In genomic region chr7:92645531-92646061, GRCh38 we compare ENCODE assay signal across 8 cellular contexts. TPM values are rescaled to one million over a fixed set of nuclear protein-coding genes. Genes with fewer than 3 reads are reported as not detected.
DNase-seq lines count a peak whose midpoint lies in the region; ATAC-seq and TF ChIP-seq lines count a peak whose summit lies in the region.

No MANE protein-coding gene starts in this region.

- H3K4me3 ChIP-seq in cardiac muscle cell (no peak overlapping the region), thyroid gland (replicated peaks in 1 of 3) (no peak overlapping the region)

- H3K27ac ChIP-seq in cardiac muscle cell (peak overlapping the region; percentile 75), thyroid gland (peak overlapping the region in 1 of 3 donors; percentile 10)

- peaks cover 78% of the 10 kb centered on the region for H3K4me1 Mint-ChIP-seq in activated CD4-positive, alpha-beta T cell treated with anti-CD3 and anti-CD28 coated beads, Interleukin-2, amount 10 ng/mL, durations not matched to agents 7 days and 5 days
- peaks cover 88% of the 10 kb centered on the region for H3K4me1 Mint-ChIP-seq in T-helper 1 cell treated with Interleukin-12 subunit alpha and Interleukin-12 subunit beta and Interleukin-4 antibody, amounts not matched to agents 30 μg/mL and 1 μg/mL, for 36 hours (ENCODE audit: low read depth)
- peaks cover 96% of the 10 kb centered on the region for H3K4me1 Mint-ChIP-seq in stimulated activated naive CD8-positive, alpha-beta T cell treated with anti-CD3 and anti-CD28 coated beads, Interleukin-15, amount 100 ng/mL, for 72 hours

- no peak overlapping the region for H3K4me3 Mint-ChIP-seq in activated CD4-positive, alpha-beta T cell treated with anti-CD3 and anti-CD28 coated beads, Interleukin-2, amount 10 ng/mL, durations not matched to agents 7 days and 5 days
- H3K4me3 Mint-ChIP-seq in T-helper 1 cell treated with Interleukin-12 subunit alpha and Interleukin-12 subunit beta and Interleukin-4 antibody, amounts not matched to agents 30 μg/mL and 1 μg/mL, for 36 hours = peak overlapping the region; percentile 36
- peak overlapping the region; percentile 5 to 66 for H3K4me3 Mint-ChIP-seq in stimulated activated naive CD8-positive, alpha-beta T cell treated with anti-CD3 and anti-CD28 coated beads, Interleukin-15, amount 100 ng/mL, for 72 hours

- peaks cover 48% of the 10 kb centered on the region for H3K36me3 Mint-ChIP-seq in activated CD4-positive, alpha-beta T cell treated with anti-CD3 and anti-CD28 coated beads, Interleukin-2, amount 10 ng/mL, durations not matched to agents 7 days and 5 days (ENCODE audit: low read depth)
- peaks cover 34% of the 10 kb centered on the region for H3K36me3 Mint-ChIP-seq in T-helper 1 cell treated with Interleukin-12 subunit alpha and Interleukin-12 subunit beta and Interleukin-4 antibody, amounts not matched to agents 30 μg/mL and 1 μg/mL, for 36 hours (ENCODE audit: low read depth)

- H3K4me1 ChIP-seq in cardiac muscle cell (ENCODE audit: low read depth) (peaks cover 22% of the 10 kb centered on the region), thyroid gland (peaks cover 0 to 7% of the 10 kb centered on the region in 2 donors)

- peak; percentile 50 for ATAC-seq in stimulated activated naive CD8-positive, alpha-beta T cell treated with anti-CD3 and anti-CD28 coated beads, Interleukin-15, amount 100 ng/mL, for 72 hours

- no peaks in the 10 kb centered on the region for H3K27me3 Mint-ChIP-seq in activated CD4-positive, alpha-beta T cell treated with anti-CD3 and anti-CD28 coated beads, Interleukin-2, amount 10 ng/mL, durations not matched to agents 7 days and 5 days
- H3K27me3 Mint-ChIP-seq in T-helper 1 cell treated with Interleukin-12 subunit alpha and Interleukin-12 subunit beta and Interleukin-4 antibody, amounts not matched to agents 30 μg/mL and 1 μg/mL, for 36 hours (ENCODE audit: low read depth) = no peaks in the 10 kb centered on the region
- H3K27me3 Mint-ChIP-seq in stimulated activated naive CD8-positive, alpha-beta T cell treated with anti-CD3 and anti-CD28 coated beads, Interleukin-15, amount 100 ng/mL, for 72 hours = no peaks in the 10 kb centered on the region

- TF ChIP-seq CTCF in cardiac muscle cell (IDR thresholded peaks at IDR 0.05; ENCODE audit: low read depth, low read length) (no peak), thyroid gland (IDR thresholded peaks at IDR 0.05) (no peak)

- no peak for TF ChIP-seq POLR2A in thyroid gland (IDR thresholded peaks at IDR 0.05)

- no peak for DNase-seq in activated CD4-positive, alpha-beta T cell treated with anti-CD3 and anti-CD28 coated beads, Interleukin-2, amount 10 ng/mL, durations not matched to agents 7 days and 5 days
- DNase-seq in activated CD4-positive, alpha-beta T cell treated with anti-CD3 and anti-CD28 coated beads for 1 hour = no peak
- DNase-seq in cardiac muscle cell (ENCODE audit: low read depth in 1 of 2, low spot score in 1 of 2) (peak in 1 of 2 donors; percentile 52), thyroid gland (no peak), NCI-H1105 (lab: John Stamatoyannopoulos, UW) (no peak)
- DNase-seq in stimulated activated naive CD8-positive, alpha-beta T cell treated with anti-CD3 and anti-CD28 coated beads, Interleukin-15, amount 100 ng/mL, for 72 hours = peak in 1 of 2 donors; percentile 39
- no peak for DNase-seq in activated CD8-positive, alpha-beta memory T cell treated with anti-CD3 and anti-CD28 coated beads, Interleukin-2, amount 50 U/mL, for 4 hours

- WGBS in thyroid gland, 2 donors = 69 to 74% methylated on average over 8 of the region's 8 CpGs

- CTCF ChIA-PET in activated CD4-positive, alpha-beta T cell treated with anti-CD3 and anti-CD28 coated beads, Interleukin-2, amount 10 ng/mL, durations not matched to agents 7 days and 5 days (lab: Charles Lee) = interaction anchor here (0.7 to 2.0 kb wide), 6 partner anchors 12 to 178 kb away, joined by 3 to 7 read pairs (median 4); no protein-coding TSS in a partner anchor

- no peaks in the 10 kb centered on the region for H3K9me3 ChIP-seq in cardiac muscle cell (ENCODE audit: low read depth)
- no peaks in the 10 kb centered on the region for H3K9me3 ChIP-seq in thyroid gland

- H3K27me3 ChIP-seq in cardiac muscle cell (no peaks in the 10 kb centered on the region), thyroid gland (no peaks in the 10 kb centered on the region)

- H3K27ac Mint-ChIP-seq in activated CD4-positive, alpha-beta T cell treated with anti-CD3 and anti-CD28 coated beads, Interleukin-2, amount 10 ng/mL, durations not matched to agents 7 days and 5 days = peak overlapping the region; percentile 38
- peak overlapping the region; percentile 95 for H3K27ac Mint-ChIP-seq in T-helper 1 cell treated with Interleukin-12 subunit alpha and Interleukin-12 subunit beta and Interleukin-4 antibody, amounts not matched to agents 30 μg/mL and 1 μg/mL, for 36 hours
- peak overlapping the region; percentile 90 to 98 for H3K27ac Mint-ChIP-seq in stimulated activated naive CD8-positive, alpha-beta T cell treated with anti-CD3 and anti-CD28 coated beads, Interleukin-15, amount 100 ng/mL, for 72 hours

- no peaks in the 10 kb centered on the region for H3K9me3 Mint-ChIP-seq in activated CD4-positive, alpha-beta T cell treated with anti-CD3 and anti-CD28 coated beads, Interleukin-2, amount 10 ng/mL, durations not matched to agents 7 days and 5 days
- H3K9me3 Mint-ChIP-seq in T-helper 1 cell treated with Interleukin-12 subunit alpha and Interleukin-12 subunit beta and Interleukin-4 antibody, amounts not matched to agents 30 μg/mL and 1 μg/mL, for 36 hours = no peaks in the 10 kb centered on the region
- no peaks in the 10 kb centered on the region for H3K9me3 Mint-ChIP-seq in stimulated activated naive CD8-positive, alpha-beta T cell treated with anti-CD3 and anti-CD28 coated beads, Interleukin-15, amount 100 ng/mL, for 72 hours

- POLR2A ChIA-PET in activated CD4-positive, alpha-beta T cell treated with anti-CD3 and anti-CD28 coated beads, Interleukin-2, amount 10 ng/mL, durations not matched to agents 7 days and 5 days (lab: Charles Lee) = no interaction called here

- H3K36me3 ChIP-seq in cardiac muscle cell (no peaks in the 10 kb centered on the region), thyroid gland (no peaks in the 10 kb centered on the region)

- intact Hi-C loops in thyroid gland (cut with DNase I) = no loop called here

RNA-seq across cellular contexts. Expression of gene FAM133B, which starts 55.4 kb away (rescaled TPM):
- total RNA-seq in activated CD4-positive, alpha-beta T cell treated with anti-CD3 and anti-CD28 coated beads, Interleukin-2, amount 10 ng/mL, durations not matched to agents 7 days and 5 days = 10 to 100 TPM; 30.3 to 34.0 TPM
- total RNA-seq in cardiac muscle cell = 6.9 and 15.7 TPM in 2 replicates
- polyA plus RNA-seq in cardiac muscle cell = 27.6 and 29.8 TPM in 2 replicates
- 10 to 100 TPM; 28.5 to 33.4 (median 30.4) TPM for total RNA-seq in thyroid gland

Comparison
In these comparisons a context has a peak if more than half of its experiments do, and no peak if none do; other contexts are left out.
1. H3K27ac Mint-ChIP-seq: peak in every context shown above with its lines; median percentile 95 in T-helper 1 cell treated with Interleukin-12 subunit alpha and Interleukin-12 subunit beta and Interleukin-4 antibody, amounts not matched to agents 30 μg/mL and 1 μg/mL, for 36 hours; 94 in stimulated activated naive CD8-positive, alpha-beta T cell treated with anti-CD3 and anti-CD28 coated beads, Interleukin-15, amount 100 ng/mL, for 72 hours; 38 in activated CD4-positive, alpha-beta T cell treated with anti-CD3 and anti-CD28 coated beads, Interleukin-2, amount 10 ng/mL, durations not matched to agents 7 days and 5 days.